8 cellular contexts compared by ENCODE assay signal in the genomic region with DNA sequence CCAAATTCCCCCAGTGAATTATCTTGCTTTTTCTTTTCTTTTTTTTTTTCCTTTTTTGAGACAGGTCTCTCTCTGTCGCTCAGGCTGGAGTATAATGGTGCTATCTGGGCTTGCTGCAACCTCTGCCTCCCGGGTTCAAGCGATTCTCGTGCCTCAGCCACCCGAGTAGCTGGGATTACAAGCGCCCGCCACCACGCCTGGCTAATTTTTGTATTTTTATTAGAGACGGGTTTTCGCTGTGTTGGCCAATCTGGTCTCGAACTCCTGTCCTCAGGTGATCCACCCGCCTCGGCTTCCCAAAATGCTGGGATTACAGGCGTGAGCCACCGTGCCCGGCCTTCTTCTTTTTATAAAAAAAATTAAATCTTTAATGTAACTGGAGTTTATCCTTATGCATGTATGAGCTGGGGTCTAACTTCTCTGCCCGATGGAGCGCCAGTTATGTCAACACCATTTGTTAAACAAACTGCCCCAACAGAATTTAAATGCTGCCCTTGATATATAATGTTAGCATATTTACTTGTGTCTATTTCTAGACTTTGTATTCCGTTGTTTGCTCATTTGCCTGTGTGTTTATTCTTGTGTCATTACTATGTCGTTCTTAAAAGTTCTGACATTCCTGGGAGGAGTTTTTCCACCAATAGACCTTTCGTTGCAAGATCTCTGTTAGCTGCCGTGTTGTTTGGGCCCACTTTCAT. TPM values are rescaled to one million over a fixed set of nuclear protein-coding genes. Genes with fewer than 3 reads are reported as not detected.
DNase-seq lines count a peak whose midpoint lies in the region; ATAC-seq and TF ChIP-seq lines count a peak whose summit lies in the region.

No MANE protein-coding gene starts in this region.

- TF ChIP-seq POLR2A in right lobe of liver (IDR thresholded peaks at IDR 0.05) = no peak

- H3K9me3 Mint-ChIP-seq in CD8-positive, alpha-beta T cell = no peaks in the 10 kb centered on the region

- no peaks in the 10 kb centered on the region for H3K27me3 Mint-ChIP-seq in CD8-positive, alpha-beta T cell (ENCODE audit: low read depth)

- H3K27me3 ChIP-seq in CD8-positive, alpha-beta T cell (ENCODE audit: insufficient read depth, low read length) = no peaks in the 10 kb centered on the region
- no peaks in the 10 kb centered on the region for H3K27me3 ChIP-seq in right lobe of liver

- H3K4me3 Mint-ChIP-seq in CD8-positive, alpha-beta T cell = peak overlapping the region; percentile 93

- H3K4me1 Mint-ChIP-seq in CD8-positive, alpha-beta T cell (ENCODE audit: low read depth) = peaks cover 17% of the 10 kb centered on the region

- intact Hi-C loops in CD8-positive, alpha-beta T cell (cut with DNase I, micrococcal nuclease) = loop anchor here in 1 of 2 experiments (1.0 kb wide), 3 partner anchors 11 to 22 kb away; no protein-coding TSS in a partner anchor
- intact Hi-C loops in right lobe of liver (cut with DNase I) = no loop called here

- no peaks in the 10 kb centered on the region for H3K36me3 Mint-ChIP-seq in CD8-positive, alpha-beta T cell

- H3K27ac Mint-ChIP-seq in CD8-positive, alpha-beta T cell = peak overlapping the region; percentile 87

- no peaks in the 10 kb centered on the region for H3K36me3 ChIP-seq in CD8-positive, alpha-beta T cell (ENCODE audit: insufficient read depth, low read length)
- H3K36me3 ChIP-seq in right lobe of liver (no peaks in the 10 kb centered on the region), urinary bladder (ENCODE audit: insufficient read depth) (no peaks in the 10 kb centered on the region)

- in situ Hi-C loops in astrocyte of the cerebellum (cut with HindIII; ENCODE audit: low sequenced_read_pairs) = no loop called here

- H3K9me3 ChIP-seq in CD8-positive, alpha-beta T cell (ENCODE audit: low read length) = no peaks in the 10 kb centered on the region
- no peaks in the 10 kb centered on the region for H3K9me3 ChIP-seq in right lobe of liver

- peak overlapping the region; percentile 26 for H3K27ac ChIP-seq in CD8-positive, alpha-beta T cell (ENCODE audit: low read depth, low read length)
- H3K27ac ChIP-seq in right lobe of liver (peak overlapping the region; percentile 82 to 91 (median 87)), urinary bladder (ENCODE audit: low read depth) (no peak overlapping the region)

- no peak for ATAC-seq in CD8-positive, alpha-beta T cell
- ATAC-seq in HG03066 (IDR thresholded peaks at IDR 0.05; ENCODE audit: low read depth, unreplicated experiment) = peak; percentile 16
- peak; percentile 31 to 55 (median 36) for ATAC-seq in right lobe of liver
- no peak for ATAC-seq in HG03139 (IDR thresholded peaks at IDR 0.05; ENCODE audit: unreplicated experiment)

- peaks cover 10% of the 10 kb centered on the region for H3K4me1 ChIP-seq in CD8-positive, alpha-beta T cell (ENCODE audit: insufficient read depth, low read length)
- H3K4me1 ChIP-seq in right lobe of liver = peaks cover 0 to 23% (median 0%) of the 10 kb centered on the region in 4 donors
- H3K4me1 ChIP-seq in urinary bladder (ENCODE audit: insufficient read depth) = no peaks in the 10 kb centered on the region

- CTCF ChIA-PET in CD8-positive, alpha-beta T cell (lab: Charles Lee) = interaction anchor here (0.7 to 2.8 kb wide), 6 partner anchors 12 to 100 kb away, joined by 3 to 8 read pairs (median 3); no protein-coding TSS in a partner anchor

- 7% methylated on average over 22 of the region's 22 CpGs for WGBS in right lobe of liver (ENCODE audit: insufficient coverage, low coverage, low lambda C conversion rate, missing lambda C conversion rate)
- WGBS in urinary bladder = 14% methylated on average over 22 of the region's 22 CpGs

- no peak for TF ChIP-seq CTCF in CD8-positive, alpha-beta T cell (IDR thresholded peaks at IDR 0.05)
- TF ChIP-seq CTCF in astrocyte of the cerebellum (IDR thresholded peaks at IDR 0.05; ENCODE audit: low read depth, low read length, missing control alignments) (no peak), right lobe of liver (IDR thresholded peaks at IDR 0.05) (no peak)

- POLR2A ChIA-PET in CD8-positive, alpha-beta T cell (lab: Charles Lee) = interaction anchor here (0.6 to 6.1 kb wide), 12 partner anchors 11 to 118 kb away, joined by 3 to 36 read pairs (median 6); a partner anchor contains a TSS

- DNase-seq in CD8-positive, alpha-beta T cell = no peak
- DNase-seq in astrocyte of the cerebellum (ENCODE audit: low read depth) (no peak), right lobe of liver (no peak), HuH-7.5 (ENCODE audit: low spot score) (no peak), GDM1 (lab: John Stamatoyannopoulos, UW) (no peak)

- H3K4me3 ChIP-seq in CD8-positive, alpha-beta T cell (ENCODE audit: low read depth, low read length) = peak overlapping the region; percentile 71
- H3K4me3 ChIP-seq in astrocyte of the cerebellum (ENCODE audit: low read depth, low read length) = peak overlapping the region; percentile 62
- H3K4me3 ChIP-seq in right lobe of liver = peak overlapping the region; percentile 27 to 56 (median 48)
- H3K4me3 ChIP-seq in urinary bladder (ENCODE audit: low read depth, low read length) = peak overlapping the region; percentile 32

RNA-seq across cellular contexts. Expression of a gene that starts 0.5 kb away (rescaled TPM):
- 1 to 10 TPM in 1 of 2 experiments, under 1 TPM in 1; 0.62 to 1.1 TPM for total RNA-seq in CD8-positive, alpha-beta T cell
- total RNA-seq in right lobe of liver = 1 to 10 TPM in 4 of 6 experiments, under 1 TPM in 2; 0.26 to 3.9 (median 1.5) TPM
- 9.3 TPM for total RNA-seq in urinary bladder
- 0.66 TPM for polyA plus RNA-seq in urinary bladder

RNA-seq across cellular contexts. Expression of a gene that starts 20.9 kb away (rescaled TPM):
- total RNA-seq in CD8-positive, alpha-beta T cell = 1 to 10 TPM; 6.1 to 6.7 TPM
- total RNA-seq in right lobe of liver = 1 to 10 TPM; 3.1 to 5.3 (median 4.2) TPM
- total RNA-seq in urinary bladder = 3.6 TPM
- 14.9 TPM for polyA plus RNA-seq in urinary bladder

RNA-seq across cellular contexts. Expression of a gene that starts 34.7 kb away (rescaled TPM):
- total RNA-seq in CD8-positive, alpha-beta T cell = 10 to 100 TPM; 19.1 to 22.7 TPM
- 1 to 10 TPM; 2.3 to 5.0 (median 3.4) TPM for total RNA-seq in right lobe of liver
- 40.4 TPM for total RNA-seq in urinary bladder
- 21.6 TPM for polyA plus RNA-seq in urinary bladder

RNA-seq across cellular contexts. Expression of a gene that starts 36.9 kb away (rescaled TPM):
- 100 to 1,000 TPM; 223 to 226 TPM for total RNA-seq in CD8-positive, alpha-beta T cell
- total RNA-seq in right lobe of liver (10 to 100 TPM in 5 of 6 experiments, 1 to 10 TPM in 1; 8.5 to 29.1 (median 21.1) TPM), urinary bladder (7.9 TPM)
- 16.1 TPM for polyA plus RNA-seq in urinary bladder

RNA-seq across cellular contexts. Expression of a gene that starts 38.2 kb away (rescaled TPM):
- 10 to 100 TPM; 23.8 to 25.0 TPM for total RNA-seq in CD8-positive, alpha-beta T cell
- total RNA-seq in right lobe of liver = 10 to 100 TPM in 5 of 6 experiments, 1 to 10 TPM in 1; 10.0 to 21.0 (median 15.6) TPM
- total RNA-seq in urinary bladder = 13.6 TPM
- polyA plus RNA-seq in urinary bladder = 13.1 TPM

Comparison
In these comparisons a context has a peak if more than half of its experiments do, and no peak if none do; other contexts are left out.
1. ATAC-seq: peak in HG03066 (single experiment) and right lobe of liver (4 of 4); none in CD8-positive, alpha-beta T cell (single experiment) and HG03139 (single experiment).
2. Peak in every context shown above with its lines, with median percentiles within 50 percentile points of each other: H3K4me3 ChIP-seq.